Comparison of ENCODE assay signal across 1 cellular context in genomic region chr12:121164839-121165238, GRCh38. TPM values are rescaled to one million over a fixed set of nuclear protein-coding genes. Genes with fewer than 3 reads are reported as not detected.
"Had no signal": no experiment of that assay in that cellular context is flagged by ENCODE, and none has a peak within 500 bp of the region (broad histone marks: within the 10 kb centered on the region; RNA-seq: fewer than 3 reads in every experiment).

No MANE protein-coding gene starts in this region.

RNA-seq across cellular contexts. Expression of gene P2RX7, which starts 32.2 kb away (rescaled TPM):
- total RNA-seq: progenitor cell of endocrine pancreas had no signal
